21 cellular contexts compared by ENCODE assay signal in the genomic region with DNA sequence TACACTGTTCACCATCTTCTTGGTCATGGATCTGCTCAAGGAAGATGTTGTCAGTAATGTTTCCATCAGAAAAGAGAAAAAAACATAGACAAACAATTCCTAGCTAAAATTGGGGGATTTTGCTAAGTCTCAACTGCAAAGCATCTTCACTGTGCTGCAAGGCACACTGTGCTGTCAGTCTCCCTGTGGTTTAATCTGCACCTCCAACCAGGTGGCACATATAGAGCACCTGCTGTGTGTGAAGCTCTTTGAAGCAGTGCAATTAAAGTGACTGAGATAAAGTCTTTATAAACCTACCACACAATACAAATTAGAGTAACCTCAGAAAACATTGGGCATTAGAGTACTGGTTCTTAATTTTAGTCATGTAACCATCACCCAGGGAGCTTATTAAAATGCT. TPM values are rescaled to one million over a fixed set of nuclear protein-coding genes. Genes with fewer than 3 reads are reported as not detected.
DNase-seq lines count a peak whose midpoint lies in the region; ATAC-seq and TF ChIP-seq lines count a peak whose summit lies in the region.
"Had no signal": no experiment of that assay in that cellular context is flagged by ENCODE, and none has a peak within 500 bp of the region (broad histone marks: within the 10 kb centered on the region; RNA-seq: fewer than 3 reads in every experiment).

No MANE protein-coding gene starts in this region.

- TF ChIP-seq CTCF in right atrium auricular region (IDR thresholded peaks at IDR 0.05) = no peak
- no peak for TF ChIP-seq CTCF in psoas muscle (IDR thresholded peaks at IDR 0.05)

- no peaks in the 10 kb centered on the region for H3K9me3 ChIP-seq in right atrium auricular region
- no peaks in the 10 kb centered on the region for H3K9me3 ChIP-seq in psoas muscle

- H3K27me3 ChIP-seq in right atrium auricular region = no peaks in the 10 kb centered on the region
- no peaks in the 10 kb centered on the region for H3K27me3 ChIP-seq in psoas muscle (ENCODE audit: insufficient read depth in 3 of 3, low read length in 2 of 3)

- H3K4me1 ChIP-seq in right atrium auricular region (no peaks in the 10 kb centered on the region), psoas muscle (peaks cover 46% of the 10 kb centered on the region)

- DNase-seq in right atrium auricular region (ENCODE audit: low spot score) (no peak), Right ventricle myocardium inferior (ENCODE audit: missing footprints) (no peak), NCI-H146 treated with DMSO at 0.1 percent for 48 hours (lab: John Stamatoyannopoulos, UW; ENCODE audit: unreplicated experiment) (peak; percentile 58), psoas muscle (no peak), T1000 (lab: John Stamatoyannopoulos, UW) (no peak)
- DNase-seq in activated CD4-positive, alpha-beta T cell treated with anti-CD3 and anti-CD28 coated beads for 1 hour = no peak
- DNase-seq: C1 segment of cervical spinal cord; Calu3; CD4-positive, alpha-beta memory T cell; COR-L47; DMS53; DMS79 treated with DMSO at 0.1 percent for 48 hours; GF-D8; H9; HFFc6 had no signal

- H3K27ac ChIP-seq in right atrium auricular region (peak overlapping the region; percentile 16 to 34), psoas muscle (peak overlapping the region; percentile 90)

- intact Hi-C loops in Right ventricle myocardium inferior (cut with DNase I) (no loop called here), psoas muscle (cut with DNase I) (no loop called here)

- no peak overlapping the region for H3K4me3 ChIP-seq in right atrium auricular region
- no peak overlapping the region for H3K4me3 ChIP-seq in psoas muscle
- H3K4me3 ChIP-seq: GM23338 had no signal

- H3K36me3 ChIP-seq in right atrium auricular region (peaks cover 60% of the 10 kb centered on the region), psoas muscle (ENCODE audit: insufficient read depth in 1 of 2, low read depth in 1 of 2) (peaks cover 0 to 82% of the 10 kb centered on the region in 2 donors)

- ATAC-seq in Right ventricle myocardium inferior (no peak), psoas muscle (no peak)
- ATAC-seq: GM23338, HCT116 had no signal

RNA-seq across cellular contexts. Expression of gene NRAP, which starts 6.3 kb away (rescaled TPM):
- total RNA-seq in right atrium auricular region (100 to 1,000 TPM; 229 to 610 TPM), Right ventricle myocardium inferior (1,026 TPM), psoas muscle (1,000 to 10,000 TPM; 1,429 to 2,239 (median 2,182) TPM)
- 100 to 1,000 TPM in 2 of 3 donors, 10 to 100 TPM in 1; 41.4 to 503 (median 320) TPM for polyA plus RNA-seq in psoas muscle
- total RNA-seq: A172; Calu3; CD4-positive, alpha-beta memory T cell; Daoy; G401; GM23338; H9; HFFc6 had no signal
- polyA plus RNA-seq: BJ; CD4-positive, alpha-beta memory T cell; GM23338 had no signal

RNA-seq across cellular contexts. Expression of gene CASP7, which starts 22.2 kb away (rescaled TPM):
- total RNA-seq in right atrium auricular region = 1 to 10 TPM; 7.2 to 9.5 TPM
- 13.8 TPM for total RNA-seq in Right ventricle myocardium inferior
- 10 to 100 TPM in 3 of 4 donors, 1 to 10 TPM in 1; 8.2 to 12.4 (median 12.0) TPM for total RNA-seq in psoas muscle
- polyA plus RNA-seq in psoas muscle = 10 to 100 TPM in 1 of 3 donors, 1 to 10 TPM in 2; 4.5 to 24.7 (median 7.4) TPM
